Comparison of ENCODE assay signal across 8 cellular contexts in genomic region chr1:213051127-213051880, GRCh38. TPM values are rescaled to one million over a fixed set of nuclear protein-coding genes. Genes with fewer than 3 reads are reported as not detected.
A peak's percentile ranks its signal among the peaks of the same experiment; 100 is the strongest.
DNase-seq lines count a peak whose midpoint lies in the region; ATAC-seq, FAIRE-seq and TF ChIP-seq lines count a peak whose summit lies in the region.

RPS6KC1 (plus strand) TSS chr1:213051241; CDS start chr1:213051405, 164 bp downstream.

- no peaks in the 10 kb centered on the region for H3K36me3 ChIP-seq in kidney (ENCODE audit: control insufficient read depth in 1 of 2, insufficient read depth in 2 of 2, low read length in 2 of 2)

- DNase-seq in AG09319 (ENCODE audit: extremely low read depth, low read depth), result peak; percentile 35
- DNase-seq in NCI-H345 (lab: John Stamatoyannopoulos, UW), result peak; percentile 86
- DNase-seq in activated CD4-positive, CD25-positive, alpha-beta regulatory T cell treated with anti-CD3 and anti-CD28 coated beads, Interleukin-2, amount 50 U/mL, for 16 hours (ENCODE audit: low read depth, low spot score), result peak; percentile 62
- DNase-seq in cerebellar cortex (ENCODE audit: low spot score), result peak; percentile 88
- DNase-seq in kidney, result peak; percentile 94
- peak; percentile 49 to 73 for DNase-seq in stimulated activated CD4-positive, alpha-beta T cell treated with anti-CD3 and anti-CD28 coated beads, Interleukin-15, amount 100 ng/mL, for 1 hour (ENCODE audit: low read depth in 1 of 2, low spot score in 1 of 2)

- ATAC-seq in HG03175 (IDR thresholded peaks at IDR 0.05; ENCODE audit: unreplicated experiment), result peak; percentile 99

- H3K4me1 ChIP-seq in kidney (ENCODE audit: control insufficient read depth in 1 of 2, insufficient read depth in 1 of 2, low read depth in 1 of 2, low read length in 2 of 2), result peaks cover 0 to 4% of the 10 kb centered on the region in 2 donors

- peak; percentile 68 for TF ChIP-seq POLR2A in GM18951 (IDR thresholded peaks at IDR 0.05; ENCODE audit: extremely low read depth, insufficient read depth, insufficient read length)

- H3K9me3 ChIP-seq in kidney (ENCODE audit: control insufficient read depth in 1 of 2, low read length in 2 of 2), result no peaks in the 10 kb centered on the region

- H3K27ac ChIP-seq in kidney (ENCODE audit: low read depth in 2 of 2, low read length in 2 of 2), result peak within 1 kb of the TSS; percentile 10 to 76

- peak within 1 kb of the TSS; percentile 75 to 93 for H3K9ac ChIP-seq in kidney (ENCODE audit: low read length in 2 of 2)

- intact Hi-C loops in kidney (cut with DNase I), result no loop called here

- FAIRE-seq in kidney (lab: Jason Lieb, UNC), result no peak

- in situ Hi-C loops in GM18951 (cut with MboI; ENCODE audit: low sequenced_read_pairs, unreplicated experiment), result no loop called here

- peak within 1 kb of the TSS; percentile 96 for H3K4me3 ChIP-seq in kidney (ENCODE audit: low read length in 2 of 2)

- TF ChIP-seq CTCF in AG09319 (IDR thresholded peaks at IDR 0.05; ENCODE audit: low read depth, low read length), result no peak
- no peak for TF ChIP-seq CTCF in kidney (IDR thresholded peaks at IDR 0.05; ENCODE audit: borderline replicate concordance, extremely low read depth, insufficient read depth)

RNA-seq across cellular contexts. Expression of gene RPS6KC1, which starts in this region (rescaled TPM):
- 13.8 TPM for total RNA-seq in kidney
- polyA plus RNA-seq in kidney (ENCODE audit: insufficient read depth, low read depth, low replicate concordance), result 6.3 TPM

Comparison
In these comparisons a context has a peak if more than half of its experiments do, and no peak if none do; other contexts are left out.
1. Peak in every context shown above with its lines: DNase-seq, ATAC-seq, H3K4me3 ChIP-seq and H3K27ac ChIP-seq.
2. DNase-seq: peak in every context shown above with its lines; median percentile 94 in kidney; 88 in cerebellar cortex; 86 in NCI-H345; 62 in activated CD4-positive, CD25-positive, alpha-beta regulatory T cell treated with anti-CD3 and anti-CD28 coated beads, Interleukin-2, amount 50 U/mL, for 16 hours; 61 in stimulated activated CD4-positive, alpha-beta T cell treated with anti-CD3 and anti-CD28 coated beads, Interleukin-15, amount 100 ng/mL, for 1 hour; 35 in AG09319.